In genomic region chr2:43443317-43443716, GRCh38 we compare ENCODE assay signal across 1 cellular context.
TF ChIP-seq lines count a peak whose summit lies in the region.

No MANE protein-coding gene starts in this region.

TF ChIP-seq in GM23338, 12 proteins besides CTCF, POLR2A, EP300 and RAD21 (continued from another document):
- no peak for TF ChIP-seq ZNF462 (CRISPR knock-in tag; IDR thresholded peaks at IDR 0.05)
- TF ChIP-seq CREB1 (CRISPR knock-in tag; IDR thresholded peaks at IDR 0.05; ENCODE audit: low read depth) = no peak
